In genomic region chr19:42023121-42023942, GRCh38 we compare ENCODE assay signal across 1 cellular context.
TF ChIP-seq lines count a peak whose summit lies in the region.

No MANE protein-coding gene starts in this region.

TF ChIP-seq in HEK293, 187 proteins besides CTCF, POLR2A, EP300 and RAD21 (continued from another document):
- no peak for TF ChIP-seq ZNF488 (tag by site-specific recombination; IDR thresholded peaks at IDR 0.05)
- no peak for TF ChIP-seq GLI2 (tag by site-specific recombination; IDR thresholded peaks at IDR 0.05; ENCODE audit: borderline replicate concordance, low read depth)
- TF ChIP-seq ZNF248 (tag by site-specific recombination; IDR thresholded peaks at IDR 0.05): no peak
- TF ChIP-seq ZBTB11 (tag by site-specific recombination; conservative IDR thresholded peaks at IDR 0.05; ENCODE audit: low read depth): no peak
- peak; percentile 3; the same call in 1 of the 2 replicates for TF ChIP-seq GLIS2 (tag by site-specific recombination; IDR thresholded peaks at IDR 0.05)
- TF ChIP-seq ZBTB20 (tag by site-specific recombination; IDR thresholded peaks at IDR 0.05): peak; percentile 45
- TF ChIP-seq ZNF843 (tag by site-specific recombination; IDR thresholded peaks at IDR 0.05): no peak
- no peak for TF ChIP-seq PATZ1 (tag by site-specific recombination; IDR thresholded peaks at IDR 0.05)
- TF ChIP-seq ZNF416 (tag by site-specific recombination; IDR thresholded peaks at IDR 0.05): no peak
- TF ChIP-seq BCL11B (tag by site-specific recombination; IDR thresholded peaks at IDR 0.05; ENCODE audit: low read depth): no peak
- TF ChIP-seq KLF17 (tag by site-specific recombination; IDR thresholded peaks at IDR 0.05): no peak
- TF ChIP-seq ZNF121 (tag by site-specific recombination; IDR thresholded peaks at IDR 0.05): peak; percentile 25; the same call in 1 of the 2 replicates
TF ChIP-seq in HEK293: peak in this region for 4.
